In the genomic region with DNA sequence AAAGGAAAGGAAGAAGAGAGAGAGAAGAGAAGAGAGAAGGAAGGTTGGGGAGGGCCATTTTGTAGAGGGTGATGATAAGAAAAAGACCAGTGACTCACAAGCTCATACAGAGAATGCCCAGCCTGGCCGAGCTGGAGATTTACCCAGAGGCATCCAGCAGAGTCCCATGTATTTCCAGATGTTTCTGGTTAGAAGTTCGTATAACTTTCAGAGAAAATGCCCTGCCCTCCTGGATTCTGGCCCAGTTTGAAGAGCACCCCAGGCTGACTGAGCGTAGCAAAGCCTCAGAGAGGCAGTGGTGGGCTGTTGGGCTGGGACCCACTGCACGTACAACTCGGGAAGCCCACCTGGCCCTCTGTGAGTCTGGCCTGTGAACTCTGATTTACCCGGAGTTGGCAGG, we compare ENCODE assay signal across 14 cellular contexts.
A peak's percentile ranks its signal among the peaks of the same experiment; 100 is the strongest.
DNase-seq lines count a peak whose midpoint lies in the region; ATAC-seq and TF ChIP-seq lines count a peak whose summit lies in the region.
"Had no signal": no experiment of that assay in that cellular context is flagged by ENCODE, and none has a peak within 500 bp of the region (broad histone marks: within the 10 kb centered on the region; RNA-seq: fewer than 3 reads in every experiment).

No MANE protein-coding gene starts in this region.

- TF ChIP-seq CTCF in fibroblast of the aortic adventitia (IDR thresholded peaks at IDR 0.05; ENCODE audit: insufficient read depth, low read length) = peak; percentile 39
- no peak for TF ChIP-seq CTCF in thoracic aorta (IDR thresholded peaks at IDR 0.05)

- ATAC-seq in thoracic aorta (ENCODE audit: insufficient number of reproducible peaks, low FRiP score, low read depth) = no peak
- ATAC-seq: HepG2 had no signal

- H3K27ac Mint-ChIP-seq in activated naive CD4-positive, alpha-beta T cell treated with anti-CD3 and anti-CD28 coated beads for 36 hours = peak overlapping the region; percentile 52
- H3K27ac Mint-ChIP-seq in activated naive CD4-positive, alpha-beta T cell treated with anti-CD3 and anti-CD28 coated beads, Interleukin-2, amount 10 ng/mL, durations not matched to agents 7 days and 5 days = no peak overlapping the region
- H3K27ac Mint-ChIP-seq in activated CD4-positive, alpha-beta memory T cell treated with anti-CD3 and anti-CD28 coated beads for 36 hours = peak overlapping the region; percentile 29

- no peaks in the 10 kb centered on the region for H3K27me3 ChIP-seq in thoracic aorta (replicated peaks; ENCODE audit: insufficient read depth)
- H3K27me3 ChIP-seq: tibial nerve had no signal

- H3K9me3 Mint-ChIP-seq in activated naive CD4-positive, alpha-beta T cell treated with anti-CD3 and anti-CD28 coated beads for 36 hours = no peaks in the 10 kb centered on the region
- no peaks in the 10 kb centered on the region for H3K9me3 Mint-ChIP-seq in activated naive CD4-positive, alpha-beta T cell treated with anti-CD3 and anti-CD28 coated beads, Interleukin-2, amount 10 ng/mL, durations not matched to agents 7 days and 5 days
- H3K9me3 Mint-ChIP-seq in activated CD4-positive, alpha-beta memory T cell treated with anti-CD3 and anti-CD28 coated beads for 36 hours = no peaks in the 10 kb centered on the region

- intact Hi-C loops in activated naive CD4-positive, alpha-beta T cell treated with anti-CD3 and anti-CD28 coated beads for 36 hours (cut with micrococcal nuclease) = no loop called here
- intact Hi-C loops in activated CD4-positive, alpha-beta memory T cell treated with anti-CD3 and anti-CD28 coated beads for 36 hours (cut with micrococcal nuclease) = loop anchor here (5.0 kb wide), 1 partner anchor 54 kb away; no protein-coding TSS in a partner anchor

- no peaks in the 10 kb centered on the region for H3K36me3 ChIP-seq in thoracic aorta
- H3K36me3 ChIP-seq: tibial nerve had no signal

- H3K27ac ChIP-seq in thoracic aorta = peak overlapping the region; percentile 30 to 50
- H3K27ac ChIP-seq: tibial nerve had no signal

- DNase-seq in activated naive CD4-positive, alpha-beta T cell treated with anti-CD3 and anti-CD28 coated beads for 36 hours = no peak
- no peak for DNase-seq in activated naive CD4-positive, alpha-beta T cell treated with anti-CD3 and anti-CD28 coated beads, Interleukin-2, amount 10 ng/mL, durations not matched to agents 7 days and 5 days
- no peak for DNase-seq in activated CD4-positive, alpha-beta memory T cell treated with anti-CD3 and anti-CD28 coated beads for 36 hours
- DNase-seq in fibroblast of the aortic adventitia (ENCODE audit: low read depth) = peak; percentile 95
- DNase-seq in thoracic aorta (ENCODE audit: low spot score) = no peak
- DNase-seq in stimulated activated CD4-positive, alpha-beta T cell treated with anti-CD3 and anti-CD28 coated beads, Interleukin-15, amount 100 ng/mL, for 24 hours = no peak
- no peak for DNase-seq in activated T-cell treated with anti-CD3 and anti-CD28 coated beads, Interleukin-2, amount 50 U/mL, for 1 hour
- no peak for DNase-seq in Kasumi-1 (lab: John Stamatoyannopoulos, UW)
- DNase-seq: activated effector memory CD4-positive, alpha-beta T cell treated with anti-CD3 and anti-CD28 coated beads, Interleukin-2, amount 50 U/mL, for 16 hours; islet precursor cell; NCI-H2081 treated with DMSO at 0.1 percent for 48 hours; nucleus accumbens had no signal

- H3K4me3 Mint-ChIP-seq in activated naive CD4-positive, alpha-beta T cell treated with anti-CD3 and anti-CD28 coated beads for 36 hours = no peak overlapping the region
- no peak overlapping the region for H3K4me3 Mint-ChIP-seq in activated naive CD4-positive, alpha-beta T cell treated with anti-CD3 and anti-CD28 coated beads, Interleukin-2, amount 10 ng/mL, durations not matched to agents 7 days and 5 days
- no peak overlapping the region for H3K4me3 Mint-ChIP-seq in activated CD4-positive, alpha-beta memory T cell treated with anti-CD3 and anti-CD28 coated beads for 36 hours

- H3K4me1 ChIP-seq in thoracic aorta (ENCODE audit: control insufficient read depth in 1 of 2, low read depth in 2 of 2) = peaks cover 36 to 76% of the 10 kb centered on the region in 2 donors

- CTCF ChIA-PET in activated naive CD4-positive, alpha-beta T cell treated with anti-CD3 and anti-CD28 coated beads for 36 hours (lab: Charles Lee) = interaction anchor here (1.3 kb wide), 1 partner anchor 15 kb away, joined by 3 read pairs; no protein-coding TSS in a partner anchor
- CTCF ChIA-PET in activated naive CD4-positive, alpha-beta T cell treated with anti-CD3 and anti-CD28 coated beads, Interleukin-2, amount 10 ng/mL, durations not matched to agents 7 days and 5 days (lab: Charles Lee) = interaction anchor here (0.9 kb wide), 1 partner anchor 14 kb away, joined by 3 read pairs; no protein-coding TSS in a partner anchor
- CTCF ChIA-PET in activated CD4-positive, alpha-beta memory T cell treated with anti-CD3 and anti-CD28 coated beads for 36 hours (lab: Charles Lee) = no interaction called here

- peaks cover 65% of the 10 kb centered on the region for H3K4me1 Mint-ChIP-seq in activated naive CD4-positive, alpha-beta T cell treated with anti-CD3 and anti-CD28 coated beads for 36 hours (ENCODE audit: low read depth)
- H3K4me1 Mint-ChIP-seq in activated naive CD4-positive, alpha-beta T cell treated with anti-CD3 and anti-CD28 coated beads, Interleukin-2, amount 10 ng/mL, durations not matched to agents 7 days and 5 days = peaks cover 81% of the 10 kb centered on the region
- peaks cover 86% of the 10 kb centered on the region for H3K4me1 Mint-ChIP-seq in activated CD4-positive, alpha-beta memory T cell treated with anti-CD3 and anti-CD28 coated beads for 36 hours (ENCODE audit: low read depth)

- POLR2A ChIA-PET in activated CD4-positive, alpha-beta memory T cell treated with anti-CD3 and anti-CD28 coated beads for 36 hours (lab: Charles Lee) = no interaction called here

- no peaks in the 10 kb centered on the region for H3K9me3 ChIP-seq in thoracic aorta
- H3K9me3 ChIP-seq: tibial nerve had no signal

- peaks cover 3% of the 10 kb centered on the region for H3K36me3 Mint-ChIP-seq in activated naive CD4-positive, alpha-beta T cell treated with anti-CD3 and anti-CD28 coated beads for 36 hours (ENCODE audit: low read depth)
- peaks cover 10% of the 10 kb centered on the region for H3K36me3 Mint-ChIP-seq in activated naive CD4-positive, alpha-beta T cell treated with anti-CD3 and anti-CD28 coated beads, Interleukin-2, amount 10 ng/mL, durations not matched to agents 7 days and 5 days
- no peaks in the 10 kb centered on the region for H3K36me3 Mint-ChIP-seq in activated CD4-positive, alpha-beta memory T cell treated with anti-CD3 and anti-CD28 coated beads for 36 hours

- H3K4me3 ChIP-seq in fibroblast of the aortic adventitia (ENCODE audit: low read depth, low read length) = no peak overlapping the region
- H3K4me3 ChIP-seq in thoracic aorta = no peak overlapping the region
- H3K4me3 ChIP-seq: tibial nerve had no signal

- H3K27me3 Mint-ChIP-seq in activated naive CD4-positive, alpha-beta T cell treated with anti-CD3 and anti-CD28 coated beads for 36 hours (ENCODE audit: low read depth) = no peaks in the 10 kb centered on the region
- H3K27me3 Mint-ChIP-seq in activated naive CD4-positive, alpha-beta T cell treated with anti-CD3 and anti-CD28 coated beads, Interleukin-2, amount 10 ng/mL, durations not matched to agents 7 days and 5 days = no peaks in the 10 kb centered on the region
- no peaks in the 10 kb centered on the region for H3K27me3 Mint-ChIP-seq in activated CD4-positive, alpha-beta memory T cell treated with anti-CD3 and anti-CD28 coated beads for 36 hours
